In genomic region chr2:204971219-204971907, GRCh38 we compare ENCODE assay signal across 1 cellular context.
TF ChIP-seq lines count a peak whose summit lies in the region.

No MANE protein-coding gene starts in this region.

TF ChIP-seq in endothelial cell of umbilical vein, 7 proteins besides CTCF, POLR2A, EP300 and RAD21 (continued from another document):
- no peak for TF ChIP-seq GATA2 (IDR thresholded peaks at IDR 0.05; ENCODE audit: insufficient read depth, insufficient read length, low read depth, low read length)
